Comparison of ENCODE assay signal across 8 cellular contexts in the genomic region with DNA sequence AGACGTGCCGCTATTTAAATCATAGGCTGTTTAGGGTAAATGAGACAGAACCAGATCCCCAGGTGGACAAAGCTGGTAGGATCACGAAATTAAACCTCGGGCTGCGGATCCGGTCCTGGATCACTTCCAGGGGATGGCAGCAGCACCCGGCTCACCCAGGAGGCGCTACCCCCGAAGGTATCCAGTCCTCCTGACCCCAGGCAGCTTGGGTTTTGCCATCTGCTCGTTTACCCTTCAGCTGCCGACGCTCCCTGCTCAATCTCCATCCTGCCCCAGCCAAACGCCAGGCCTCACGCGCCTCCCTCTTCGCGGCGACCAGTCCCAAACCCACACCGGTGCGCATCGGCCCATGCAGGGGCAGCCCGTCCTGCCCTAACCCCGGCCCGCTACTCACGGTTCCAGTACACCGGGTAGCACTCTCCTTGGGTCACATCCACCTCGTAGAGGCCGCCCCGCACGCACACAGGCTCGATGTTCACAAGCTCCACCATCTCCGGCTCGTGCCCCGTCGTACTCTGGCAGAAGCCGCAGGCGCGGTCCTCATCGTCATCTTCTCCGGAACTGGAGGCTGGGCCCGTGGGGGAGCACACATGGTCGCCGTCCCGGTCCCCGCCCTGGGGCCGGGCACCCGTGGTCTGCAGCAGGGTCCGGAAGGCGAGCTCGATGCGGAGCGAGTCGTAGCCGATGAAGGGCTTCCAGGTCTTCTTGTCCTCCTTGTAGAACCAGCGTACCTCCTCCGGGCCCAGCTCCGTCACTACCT. TPM values are rescaled to one million over a fixed set of nuclear protein-coding genes. Genes with fewer than 3 reads are reported as not detected.
DNase-seq lines count a peak whose midpoint lies in the region; ATAC-seq and TF ChIP-seq lines count a peak whose summit lies in the region.

No MANE protein-coding gene starts in this region.

- DNase-seq in DMS79 treated with DMSO at 0.1 percent for 48 hours (lab: John Stamatoyannopoulos, UW) (peak; percentile 81), Kasumi-1 (lab: John Stamatoyannopoulos, UW) (peak; percentile 45 to 59), T follicular helper cell (ENCODE audit: low read depth) (peak; percentile 41), amygdala (lab: John Stamatoyannopoulos, UW) (peak in 49 of 56 donors; percentile 2 to 67 (median 37)), right atrium auricular region (ENCODE audit: low spot score) (peak; percentile 75), retina (peak; percentile 86)

- H3K27me3 ChIP-seq in right atrium auricular region = no peaks in the 10 kb centered on the region

- H3K36me3 ChIP-seq in right atrium auricular region = no peaks in the 10 kb centered on the region

- H3K9me3 ChIP-seq in right atrium auricular region = no peaks in the 10 kb centered on the region

- TF ChIP-seq CTCF in right atrium auricular region (IDR thresholded peaks at IDR 0.05) = peak in 1 of 2 donors; percentile 40

- ATAC-seq in GM21723 (IDR thresholded peaks at IDR 0.05; ENCODE audit: unreplicated experiment) = peak; percentile 21
- no peak for ATAC-seq in HG03442 (IDR thresholded peaks at IDR 0.05; ENCODE audit: unreplicated experiment)

- peaks cover 0 to 23% of the 10 kb centered on the region in 2 donors for H3K4me1 ChIP-seq in right atrium auricular region

- H3K4me3 ChIP-seq in right atrium auricular region = peak overlapping the region; percentile 77 to 84

- H3K27ac ChIP-seq in right atrium auricular region = peak overlapping the region; percentile 90 to 93

RNA-seq across cellular contexts. Expression of a gene that starts 1.1 kb away (rescaled TPM):
- 1 to 10 TPM; 6.9 to 8.6 TPM for total RNA-seq in right atrium auricular region
